ENCODE assay signal across 30 cellular contexts in the genomic region with DNA sequence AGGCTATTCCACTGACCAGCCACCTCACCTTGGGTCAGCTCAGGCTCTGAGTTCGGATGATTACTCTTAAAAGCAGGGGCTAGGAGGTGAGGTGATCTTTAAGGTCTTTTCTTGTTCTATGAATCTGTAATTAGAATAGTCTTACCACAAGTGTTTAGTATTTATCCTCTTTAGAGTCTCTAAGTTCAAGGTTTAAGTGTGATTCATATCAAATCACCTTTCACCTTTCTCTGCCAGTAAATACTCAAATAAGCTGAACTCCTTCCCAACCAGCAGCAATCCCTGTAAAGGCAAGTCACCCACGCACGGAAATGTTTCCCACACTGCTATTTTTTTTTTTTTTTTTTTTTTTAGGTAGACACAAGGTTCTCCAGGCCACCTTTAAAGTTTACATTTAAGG.
"Had no signal": no experiment of that assay in that cellular context is flagged by ENCODE, and none has a peak within 500 bp of the region (broad histone marks: within the 10 kb centered on the region; RNA-seq: fewer than 3 reads in every experiment).

No MANE protein-coding gene starts in this region.

- ATAC-seq: left cardiac atrium; left lung; lower lobe of right lung; natural killer cell; psoas muscle; stimulated activated naive B cell treated with anti-CD40 and anti-IgM and Interleukin-4, amounts not matched to agents 10 μg/mL and 1 μg/mL and 100 μg/mL, for 72 hours; stimulated activated naive CD8-positive, alpha-beta T cell treated with anti-CD3 and anti-CD28 coated beads, Interleukin-15, Interleukin-2, amounts not matched to agents 100 U/mL and 50 U/mL, for 24 hours had no signal

- H3K9me3 ChIP-seq: left lung, lower lobe of right lung, neutrophil, psoas muscle, right atrium auricular region, right lobe of liver, stomach, testis, thyroid gland, transverse colon, upper lobe of left lung, vagina had no signal

- H3K4me1 ChIP-seq: left lung, lower lobe of right lung, neural progenitor cell, parathyroid adenoma, psoas muscle, right atrium auricular region, right lobe of liver, stomach, testis, thyroid gland, transverse colon, upper lobe of left lung, vagina had no signal

- H3K4me3 Mint-ChIP-seq: naive B cell; natural killer cell; nephron progenitor cell; neural progenitor cell; stimulated activated naive B cell treated with anti-CD40 and anti-IgM and Interleukin-4, amounts not matched to agents 10 μg/mL and 1 μg/mL and 100 μg/mL, for 72 hours had no signal

- H3K4me1 Mint-ChIP-seq: nephron progenitor cell, neural progenitor cell had no signal

- H3K9me3 Mint-ChIP-seq: naive B cell; natural killer cell; neural progenitor cell; stimulated activated naive B cell treated with anti-CD40 and anti-IgM and Interleukin-4, amounts not matched to agents 10 μg/mL and 1 μg/mL and 100 μg/mL, for 72 hours had no signal

- H3K27ac Mint-ChIP-seq: natural killer cell; nephron progenitor cell; neural progenitor cell; stimulated activated naive B cell treated with anti-CD40 and anti-IgM and Interleukin-4, amounts not matched to agents 10 μg/mL and 1 μg/mL and 100 μg/mL, for 72 hours had no signal

- DNase-seq: hippocampal formation; kidney glomerular epithelial cell; left cardiac atrium; left lung; lower lobe of right lung; mammary epithelial cell; mesenchymal stem cell; naive B cell; natural killer cell; nephron progenitor cell; occipital lobe; psoas muscle; right lobe of liver; stimulated activated CD4-positive, alpha-beta T cell treated with anti-CD3 and anti-CD28 coated beads, Interleukin-1b, Interleukin-23, amount 100 ng/mL, for 48 hours; stimulated activated CD4-positive, alpha-beta T cell treated with anti-CD3 and anti-CD28 coated beads, Interleukin-2, amount 100 ng/mL, for 48 hours; stimulated activated CD4-positive, alpha-beta T cell treated with anti-CD3 and anti-CD28 coated beads, Interleukin-4, amount 100 ng/mL, for 4 hours; stimulated activated CD8-positive, alpha-beta memory T cell treated with anti-CD3 and anti-CD28 coated beads, Interleukin-4, amount 100 ng/mL, for 48 hours; stimulated activated naive B cell treated with anti-CD40 and anti-IgM and Interleukin-4, amounts not matched to agents 10 μg/mL and 1 μg/mL and 100 μg/mL, for 72 hours; stimulated activated naive CD8-positive, alpha-beta T cell treated with anti-CD3 and anti-CD28 coated beads, Interleukin-15, Interleukin-2, amounts not matched to agents 100 U/mL and 50 U/mL, for 24 hours; stomach; testis; thyroid gland; transverse colon; upper lobe of left lung had no signal

- H3K4me3 ChIP-seq: left lung, lower lobe of right lung, neural progenitor cell, psoas muscle, right atrium auricular region, right lobe of liver, smooth muscle cell, stomach, testis, thyroid gland, transverse colon, upper lobe of left lung, vagina had no signal

- H3K27me3 Mint-ChIP-seq: naive B cell; stimulated activated naive B cell treated with anti-CD40 and anti-IgM and Interleukin-4, amounts not matched to agents 10 μg/mL and 1 μg/mL and 100 μg/mL, for 72 hours had no signal
